13 cellular contexts compared by ENCODE assay signal in the genomic region with DNA sequence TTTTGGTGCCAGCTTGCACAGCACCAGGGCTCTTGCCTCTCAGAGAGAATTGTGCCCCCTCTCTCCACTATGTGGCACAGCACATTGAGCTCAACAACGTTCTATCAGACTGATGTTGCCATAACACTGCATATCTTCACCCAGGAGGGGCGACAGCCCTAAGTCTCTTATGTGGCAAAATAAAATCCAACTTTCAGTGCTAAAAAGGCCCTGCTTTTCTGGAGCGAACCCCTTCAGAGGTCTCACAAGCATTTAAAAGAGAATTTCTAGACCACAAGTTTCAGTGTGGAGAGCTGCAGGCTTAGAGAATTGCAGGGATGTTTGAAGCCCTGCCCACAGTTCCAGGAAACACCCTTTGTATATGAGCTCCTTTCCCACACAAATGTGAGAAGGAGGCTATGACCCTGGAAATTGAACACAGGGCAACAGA.
DNase-seq lines count a peak whose midpoint lies in the region; ATAC-seq and TF ChIP-seq lines count a peak whose summit lies in the region.
"Had no signal": no experiment of that assay in that cellular context is flagged by ENCODE, and none has a peak within 500 bp of the region (broad histone marks: within the 10 kb centered on the region; RNA-seq: fewer than 3 reads in every experiment).

No MANE protein-coding gene starts in this region.

- no peaks in the 10 kb centered on the region for H3K79me2 ChIP-seq in PC-9 (ENCODE audit: low read depth)

- H3K27ac Mint-ChIP-seq in activated naive CD4-positive, alpha-beta T cell treated with anti-CD3 and anti-CD28 coated beads for 36 hours = peak overlapping the region; percentile 43
- peak overlapping the region; percentile 93 for H3K27ac Mint-ChIP-seq in T-helper 2 cell treated with Interferon-gamma antibody and Interleukin-4, amounts not matched to agents 5 μg/mL and 100 μg/mL, for 36 hours
- H3K27ac Mint-ChIP-seq in stimulated activated naive CD8-positive, alpha-beta T cell treated with anti-CD3 and anti-CD28 coated beads, Interleukin-15, amount 100 ng/mL, for 72 hours = peak overlapping the region; percentile 23 to 86
- H3K27ac Mint-ChIP-seq: B cell; stimulated activated naive B cell treated with anti-CD40 and anti-IgM and Interleukin-4, amounts not matched to agents 10 μg/mL and 1 μg/mL and 100 μg/mL, for 72 hours had no signal

- intact Hi-C loops in activated naive CD4-positive, alpha-beta T cell treated with anti-CD3 and anti-CD28 coated beads for 36 hours (cut with micrococcal nuclease) = loop anchor here (1.0 to 10.0 kb wide), 4 partner anchors 158 to 290 kb away; no protein-coding TSS in a partner anchor
- intact Hi-C loops in PC-9 (cut with micrococcal nuclease; ENCODE audit: unreplicated experiment) = no loop called here

- no peaks in the 10 kb centered on the region for H4K20me1 ChIP-seq in PC-9 (ENCODE audit: insufficient read depth)

- peaks cover 3% of the 10 kb centered on the region; the same call in 1 of the 2 replicates for H3F3A ChIP-seq in PC-9 (ENCODE audit: insufficient read depth, low read depth)

- CTCF ChIA-PET in activated naive CD4-positive, alpha-beta T cell treated with anti-CD3 and anti-CD28 coated beads for 36 hours (lab: Charles Lee) = interaction anchor here (0.6 to 1.8 kb wide), 12 partner anchors 8 to 414 kb away, joined by 3 to 5 read pairs (median 4); no protein-coding TSS in a partner anchor
- CTCF ChIA-PET in PC-9 (lab: Charles Lee) = no interaction called here

- no peaks in the 10 kb centered on the region for H3K9me3 ChIP-seq in PC-9 (ENCODE audit: insufficient read depth, low read depth)

- no peak overlapping the region for H3K27ac ChIP-seq in PC-9

- H3K4me3 Mint-ChIP-seq in activated naive CD4-positive, alpha-beta T cell treated with anti-CD3 and anti-CD28 coated beads for 36 hours = no peak overlapping the region
- peak overlapping the region; percentile 56 for H3K4me3 Mint-ChIP-seq in T-helper 2 cell treated with Interferon-gamma antibody and Interleukin-4, amounts not matched to agents 5 μg/mL and 100 μg/mL, for 36 hours
- peak overlapping the region; percentile 32 to 65 for H3K4me3 Mint-ChIP-seq in stimulated activated naive CD8-positive, alpha-beta T cell treated with anti-CD3 and anti-CD28 coated beads, Interleukin-15, amount 100 ng/mL, for 72 hours
- H3K4me3 Mint-ChIP-seq: B cell; stimulated activated naive B cell treated with anti-CD40 and anti-IgM and Interleukin-4, amounts not matched to agents 10 μg/mL and 1 μg/mL and 100 μg/mL, for 72 hours had no signal

- peaks cover 3% of the 10 kb centered on the region for H3K9me3 Mint-ChIP-seq in activated naive CD4-positive, alpha-beta T cell treated with anti-CD3 and anti-CD28 coated beads for 36 hours
- H3K9me3 Mint-ChIP-seq in T-helper 2 cell treated with Interferon-gamma antibody and Interleukin-4, amounts not matched to agents 5 μg/mL and 100 μg/mL, for 36 hours = peaks cover 14% of the 10 kb centered on the region
- peaks cover 4 to 19% of the 10 kb centered on the region in 2 donors for H3K9me3 Mint-ChIP-seq in stimulated activated naive CD8-positive, alpha-beta T cell treated with anti-CD3 and anti-CD28 coated beads, Interleukin-15, amount 100 ng/mL, for 72 hours

- ATAC-seq in stimulated activated naive CD8-positive, alpha-beta T cell treated with anti-CD3 and anti-CD28 coated beads, Interleukin-15, amount 100 ng/mL, for 72 hours = peak; percentile 81
- ATAC-seq in HG02938 (IDR thresholded peaks at IDR 0.05; ENCODE audit: unreplicated experiment) = no peak

- no peaks in the 10 kb centered on the region for H3K9me2 ChIP-seq in PC-9 (ENCODE audit: insufficient read depth)

- peaks cover 62% of the 10 kb centered on the region for H3K4me1 Mint-ChIP-seq in activated naive CD4-positive, alpha-beta T cell treated with anti-CD3 and anti-CD28 coated beads for 36 hours (ENCODE audit: low read depth)
- peaks cover 65% of the 10 kb centered on the region for H3K4me1 Mint-ChIP-seq in T-helper 2 cell treated with Interferon-gamma antibody and Interleukin-4, amounts not matched to agents 5 μg/mL and 100 μg/mL, for 36 hours (ENCODE audit: low read depth)
- peaks cover 70% of the 10 kb centered on the region for H3K4me1 Mint-ChIP-seq in stimulated activated naive CD8-positive, alpha-beta T cell treated with anti-CD3 and anti-CD28 coated beads, Interleukin-15, amount 100 ng/mL, for 72 hours

- H3K36me3 Mint-ChIP-seq in activated naive CD4-positive, alpha-beta T cell treated with anti-CD3 and anti-CD28 coated beads for 36 hours (ENCODE audit: low read depth) = peaks cover 6% of the 10 kb centered on the region
- H3K36me3 Mint-ChIP-seq in T-helper 2 cell treated with Interferon-gamma antibody and Interleukin-4, amounts not matched to agents 5 μg/mL and 100 μg/mL, for 36 hours (ENCODE audit: low read depth) = peaks cover 9% of the 10 kb centered on the region

- H3K27me3 ChIP-seq in PC-9 (ENCODE audit: insufficient read depth, low read depth) = no peaks in the 10 kb centered on the region

- H2AFZ ChIP-seq in PC-9 = no peak overlapping the region

- POLR2A ChIA-PET in PC-9 (lab: Charles Lee; ENCODE audit: unreplicated experiment) = interaction anchor here (0.6 to 0.7 kb wide), 2 partner anchors 30 to 261 kb away, joined by 3 to 7 read pairs; no protein-coding TSS in a partner anchor

- H3K4me2 ChIP-seq in PC-9 = no peak overlapping the region

- TF ChIP-seq CTCF in epithelial cell of proximal tubule (conservative IDR thresholded peaks at IDR 0.05; ENCODE audit: low read depth, low read length) (peak; percentile 44), PC-9 (conservative IDR thresholded peaks at IDR 0.05) (no peak)

- peak; percentile 51 for DNase-seq in activated naive CD4-positive, alpha-beta T cell treated with anti-CD3 and anti-CD28 coated beads for 36 hours
- no peak for DNase-seq in activated naive CD4-positive, alpha-beta T cell (lab: John Stamatoyannopoulos, UW)
- DNase-seq in T-helper 2 cell treated with Interferon-gamma antibody and Interleukin-4, amounts not matched to agents 5 μg/mL and 100 μg/mL, for 36 hours (ENCODE audit: low spot score) = peak; percentile 20
- DNase-seq in epithelial cell of proximal tubule (ENCODE audit: low read depth) (no peak), PC-9 (no peak), inferior parietal cortex (ENCODE audit: extremely low spot score) (no peak)
- peak; percentile 15 to 57 for DNase-seq in stimulated activated naive CD8-positive, alpha-beta T cell treated with anti-CD3 and anti-CD28 coated beads, Interleukin-15, amount 100 ng/mL, for 72 hours
- DNase-seq: activated gamma-delta T cell treated with Interleukin-2 at 50 U/mL for 16 hours, kidney glomerular epithelial cell, NCI-H2171 treated with DMSO at 0.1 percent for 48 hours had no signal

- no peaks in the 10 kb centered on the region for H3K36me3 ChIP-seq in PC-9 (ENCODE audit: low read depth)

- peaks cover 20% of the 10 kb centered on the region for H3K4me1 ChIP-seq in PC-9 (replicated peaks; ENCODE audit: insufficient read depth)

- BruUV-seq in PC-9 (replicated peaks; lab: Mats Ljungman, UMichigan) = no TSS peak

- no peaks in the 10 kb centered on the region for H3K27me3 Mint-ChIP-seq in activated naive CD4-positive, alpha-beta T cell treated with anti-CD3 and anti-CD28 coated beads for 36 hours (ENCODE audit: low read depth)
- H3K27me3 Mint-ChIP-seq in T-helper 2 cell treated with Interferon-gamma antibody and Interleukin-4, amounts not matched to agents 5 μg/mL and 100 μg/mL, for 36 hours (ENCODE audit: low read depth) = no peaks in the 10 kb centered on the region
- H3K27me3 Mint-ChIP-seq in stimulated activated naive CD8-positive, alpha-beta T cell treated with anti-CD3 and anti-CD28 coated beads, Interleukin-15, amount 100 ng/mL, for 72 hours = no peaks in the 10 kb centered on the region

- no peak overlapping the region for H3K4me3 ChIP-seq in epithelial cell of proximal tubule (ENCODE audit: low read depth, low read length)
- H3K4me3 ChIP-seq in PC-9 = no peak overlapping the region

Comparison
In these comparisons a context has a peak if more than half of its experiments do, and no peak if none do; other contexts are left out.
1. DNase-seq: peak in activated naive CD4-positive, alpha-beta T cell treated with anti-CD3 and anti-CD28 coated beads for 36 hours (single experiment), T-helper 2 cell treated with Interferon-gamma antibody and Interleukin-4, amounts not matched to agents 5 μg/mL and 100 μg/mL, for 36 hours (single experiment) and stimulated activated naive CD8-positive, alpha-beta T cell treated with anti-CD3 and anti-CD28 coated beads, Interleukin-15, amount 100 ng/mL, for 72 hours (2 of 2); none in activated naive CD4-positive, alpha-beta T cell (0 of 4), epithelial cell of proximal tubule (single experiment), PC-9 (0 of 2) and inferior parietal cortex (single experiment).
2. H3K27ac Mint-ChIP-seq: peak in every context shown above with its lines; median percentile 93 in T-helper 2 cell treated with Interferon-gamma antibody and Interleukin-4, amounts not matched to agents 5 μg/mL and 100 μg/mL, for 36 hours; 54 in stimulated activated naive CD8-positive, alpha-beta T cell treated with anti-CD3 and anti-CD28 coated beads, Interleukin-15, amount 100 ng/mL, for 72 hours; 43 in activated naive CD4-positive, alpha-beta T cell treated with anti-CD3 and anti-CD28 coated beads for 36 hours.